Comparison of ENCODE assay signal across 8 cellular contexts in the genomic region with DNA sequence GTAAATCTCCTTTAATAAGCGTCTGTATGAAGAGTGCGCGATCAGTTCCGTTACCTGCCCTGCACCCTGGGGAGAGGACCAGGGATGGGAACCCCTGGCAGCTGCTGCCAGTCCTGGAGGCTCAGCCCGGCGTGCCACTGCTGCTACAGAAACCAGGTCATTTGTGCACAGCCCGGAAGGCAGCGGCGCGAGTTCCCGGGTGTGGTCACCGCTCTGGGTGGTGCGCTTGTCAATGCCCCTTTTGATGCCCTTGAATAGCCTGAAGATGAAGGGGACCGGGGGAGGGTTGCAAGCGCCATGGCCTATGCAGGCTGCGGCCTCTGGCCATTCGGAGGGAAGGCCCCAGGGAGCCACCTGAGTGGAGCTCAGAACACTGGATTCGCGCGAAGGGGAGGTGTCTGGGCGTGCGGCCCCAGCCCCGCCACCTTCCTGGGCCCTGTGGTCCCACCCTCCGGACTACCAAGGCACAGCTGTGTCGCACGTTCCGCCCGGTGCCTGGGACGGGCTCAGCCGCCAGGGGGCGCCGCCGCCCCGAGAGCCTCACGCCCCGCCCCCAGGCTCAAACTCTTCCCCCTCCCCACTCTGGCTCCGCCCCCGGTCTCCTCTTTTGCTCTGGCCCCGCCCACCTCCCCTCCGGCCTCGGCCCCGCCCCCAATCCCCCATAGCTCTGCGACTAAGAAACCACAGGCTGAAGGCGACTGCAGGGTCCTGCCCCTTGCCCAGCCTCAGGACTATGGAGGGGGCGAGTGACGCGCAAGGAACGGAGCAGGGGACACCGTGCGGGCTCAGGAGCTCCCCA. TPM values are rescaled to one million over a fixed set of nuclear protein-coding genes. Genes with fewer than 3 reads are reported as not detected.
A peak's percentile ranks its signal among the peaks of the same experiment; 100 is the strongest.
DNase-seq lines count a peak whose midpoint lies in the region; ATAC-seq and TF ChIP-seq lines count a peak whose summit lies in the region.

No MANE protein-coding gene starts in this region.

- peaks cover 0 to 15% (median 1%) of the 10 kb centered on the region in 3 donors for H3K4me1 Mint-ChIP-seq in CD8-positive, alpha-beta memory T cell

- no peaks in the 10 kb centered on the region for H3K27me3 Mint-ChIP-seq in CD8-positive, alpha-beta memory T cell

- no peaks in the 10 kb centered on the region for H3K9me3 ChIP-seq in CD8-positive, alpha-beta memory T cell (ENCODE audit: low read length)
- no peaks in the 10 kb centered on the region for H3K9me3 ChIP-seq in esophagus muscularis mucosa
- H3K9me3 ChIP-seq in muscle layer of duodenum (ENCODE audit: control insufficient read depth in 1 of 2, low read length in 2 of 2) = no peaks in the 10 kb centered on the region

- H3K27ac Mint-ChIP-seq in CD8-positive, alpha-beta memory T cell = peak overlapping the region in 2 of 8 donors; percentile 17 to 39

- TF ChIP-seq EP300 in esophagus muscularis mucosa (IDR thresholded peaks at IDR 0.05) = no peak

- no peaks in the 10 kb centered on the region for H3K4me1 ChIP-seq in CD8-positive, alpha-beta memory T cell (ENCODE audit: insufficient read depth, low read length)
- H3K4me1 ChIP-seq in esophagus muscularis mucosa = peaks cover 0 to 25% (median 23%) of the 10 kb centered on the region in 4 donors
- H3K4me1 ChIP-seq in muscle layer of duodenum (ENCODE audit: control insufficient read depth in 1 of 2, insufficient read depth in 2 of 2, low read length in 2 of 2) = peaks cover 0 to 12% of the 10 kb centered on the region in 2 donors

- TF ChIP-seq CTCF in LNCAP (IDR thresholded peaks at IDR 0.05) (peak; percentile 41; the same call in 1 of the 2 replicates), esophagus muscularis mucosa (IDR thresholded peaks at IDR 0.05) (peak; percentile 74 to 98 (median 92))

- H3K4me3 Mint-ChIP-seq in CD8-positive, alpha-beta memory T cell = peak overlapping the region in 2 of 7 donors; percentile 20 to 25

- CTCF ChIA-PET in CD8-positive, alpha-beta memory T cell (lab: Charles Lee) = interaction anchor here (1.1 to 2.4 kb wide), 10 partner anchors 9 to 294 kb away, joined by 3 to 16 read pairs (median 4); partner anchors contain the start of gene AP5Z1

- intact Hi-C loops in esophagus muscularis mucosa (cut with DNase I) = no loop called here

- H3K36me3 ChIP-seq in CD8-positive, alpha-beta memory T cell (ENCODE audit: insufficient read depth, low read length) = peaks cover 5% of the 10 kb centered on the region
- H3K36me3 ChIP-seq in esophagus muscularis mucosa = peaks cover 32 to 74% (median 50%) of the 10 kb centered on the region in 4 donors
- H3K36me3 ChIP-seq in muscle layer of duodenum (ENCODE audit: control insufficient read depth in 1 of 2, insufficient read depth in 2 of 2, low read length in 2 of 2) = peaks cover 4 to 44% of the 10 kb centered on the region in 2 donors

- DNase-seq in CD8-positive, alpha-beta memory T cell = peak; percentile 71 to 80 (median 74)
- peak; percentile 74 for DNase-seq in activated T-cell treated with anti-CD3 and anti-CD28 coated beads for 24 hours (ENCODE audit: low read depth)
- peak; percentile 95 for DNase-seq in esophagus muscularis mucosa (ENCODE audit: extremely low spot score)
- DNase-seq in stimulated activated CD8-positive, alpha-beta memory T cell treated with anti-CD3 and anti-CD28 coated beads, Interleukin-7, amount 100 ng/mL, for 1 hour (ENCODE audit: low read depth in 2 of 2) = peak; percentile 60 to 64
- no peak for DNase-seq in HuH-7 (ENCODE audit: low spot score)

- peak overlapping the region; percentile 19 for H3K4me3 ChIP-seq in CD8-positive, alpha-beta memory T cell (ENCODE audit: low read length)
- H3K4me3 ChIP-seq in esophagus muscularis mucosa (peak overlapping the region; percentile 56 to 61 (median 58)), muscle layer of duodenum (ENCODE audit: low read depth in 1 of 2, low read length in 2 of 2) (peak overlapping the region; percentile 44 to 74)

- H3K36me3 Mint-ChIP-seq in CD8-positive, alpha-beta memory T cell = peaks cover 0 to 41% (median 0%) of the 10 kb centered on the region in 3 donors

- 78% methylated on average over 15 of the region's 50 CpGs for WGBS in esophagus muscularis mucosa

- H3K9me3 Mint-ChIP-seq in CD8-positive, alpha-beta memory T cell = no peaks in the 10 kb centered on the region

- no peaks in the 10 kb centered on the region for H3K27me3 ChIP-seq in CD8-positive, alpha-beta memory T cell (ENCODE audit: insufficient read depth, low read length, poor library complexity, severe bottlenecking)
- no peaks in the 10 kb centered on the region for H3K27me3 ChIP-seq in esophagus muscularis mucosa
- no peaks in the 10 kb centered on the region for H3K27me3 ChIP-seq in muscle layer of duodenum (ENCODE audit: low read depth, low read length)

- ATAC-seq in HG03196 (IDR thresholded peaks at IDR 0.05; ENCODE audit: unreplicated experiment) = no peak

- TF ChIP-seq POLR2A in esophagus muscularis mucosa (IDR thresholded peaks at IDR 0.05; ENCODE audit: low read depth) = no peak

- POLR2A ChIA-PET in CD8-positive, alpha-beta memory T cell (lab: Charles Lee) = interaction anchor here (1.9 kb wide), 1 partner anchor 17 kb away, joined by 10 read pairs; the partner anchor contains the start of gene AP5Z1

- H3K27ac ChIP-seq in CD8-positive, alpha-beta memory T cell (ENCODE audit: low read depth, low read length) = no peak overlapping the region
- peak overlapping the region; percentile 46 to 71 (median 60) for H3K27ac ChIP-seq in esophagus muscularis mucosa (replicated peaks in 1 of 4)
- no peak overlapping the region for H3K27ac ChIP-seq in muscle layer of duodenum (ENCODE audit: low read length)

RNA-seq across cellular contexts. Expression of gene AP5Z1, which starts 16.5 kb away (rescaled TPM):
- total RNA-seq in CD8-positive, alpha-beta memory T cell = 10 to 100 TPM; 47.8 to 49.8 TPM
- polyA plus RNA-seq in CD8-positive, alpha-beta memory T cell = 38.9 TPM
- total RNA-seq in esophagus muscularis mucosa = 10 to 100 TPM; 25.7 to 37.3 (median 31.5) TPM

Comparison
In these comparisons a context has a peak if more than half of its experiments do, and no peak if none do; other contexts are left out.
1. H3K27ac ChIP-seq: peak in esophagus muscularis mucosa (4 of 4); none in CD8-positive, alpha-beta memory T cell (single experiment) and muscle layer of duodenum (single experiment).
2. Peak in every context shown above with its lines, with median percentiles within 50 percentile points of each other: H3K4me3 ChIP-seq.